ENCODE assay signal across 8 cellular contexts in genomic region chr16:80540516-80541305, GRCh38. TPM values are rescaled to one million over a fixed set of nuclear protein-coding genes. Genes with fewer than 3 reads are reported as not detected.
DNase-seq lines count a peak whose midpoint lies in the region; ATAC-seq and TF ChIP-seq lines count a peak whose summit lies in the region.

DYNLRB2 (plus strand) TSS chr16:80540993; CDS start chr16:80541077, 84 bp downstream.

- H3K4me3 ChIP-seq in NT2/D1 (ENCODE audit: insufficient read length, low read depth) (peak within 1 kb of the TSS; percentile 72), esophagus muscularis mucosa (peak within 1 kb of the TSS; percentile 58 to 74 (median 66)), mucosa of stomach (ENCODE audit: low read length) (peak within 1 kb of the TSS; percentile 79)

- peak; percentile 92 for DNase-seq in CD14-positive monocyte (ENCODE audit: low spot score)
- DNase-seq in NT2/D1 (ENCODE audit: low read depth, low spot score) = peak; percentile 91
- peak; percentile 92 to 93 for DNase-seq in activated T-cell treated with anti-CD3 and anti-CD28 coated beads, Interleukin-2, amount 50 U/mL, for 72 hours
- DNase-seq in esophagus muscularis mucosa (ENCODE audit: extremely low spot score) = peak; percentile 94
- peak; percentile 69 to 81 for DNase-seq in stimulated activated CD8-positive, alpha-beta memory T cell treated with anti-CD3 and anti-CD28 coated beads, Interleukin-4, amount 100 ng/mL, for 4 hours (ENCODE audit: low read depth in 2 of 2, low spot score in 1 of 2)

- ATAC-seq in GM19395 (IDR thresholded peaks at IDR 0.05; ENCODE audit: unreplicated experiment) (peak; percentile 98), HG03571 (IDR thresholded peaks at IDR 0.05; ENCODE audit: unreplicated experiment) (peak; percentile 96)
- peak; percentile 88 to 91 for ATAC-seq in activated T-cell treated with anti-CD3 and anti-CD28 coated beads, Interleukin-2, amount 50 U/mL, for 72 hours (replicated peaks in 1 of 2)

- peak within 1 kb of the TSS; percentile 86 to 93 for H3K4me3 Mint-ChIP-seq in CD14-positive monocyte
- H3K4me3 Mint-ChIP-seq in activated T-cell treated with anti-CD3 and anti-CD28 coated beads, Interleukin-2, amount 50 U/mL, for 72 hours = peak within 1 kb of the TSS; percentile 93 to 99

- H3K9ac ChIP-seq in NT2/D1 (ENCODE audit: insufficient read length, low read depth) = peak within 1 kb of the TSS; percentile 85
- peak within 1 kb of the TSS; percentile 64 for H3K9ac ChIP-seq in mucosa of stomach (ENCODE audit: low read length)

- H3K27ac ChIP-seq in esophagus muscularis mucosa (replicated peaks in 1 of 4) = peak within 1 kb of the TSS; percentile 49 to 66 (median 57)

- 5% methylated on average over 29 of the region's 55 CpGs for WGBS in esophagus muscularis mucosa

- H3K27me3 Mint-ChIP-seq in CD14-positive monocyte (ENCODE audit: low read depth in 3 of 3) = peaks cover 4 to 11% (median 10%) of the 10 kb centered on the region in 3 donors
- peaks cover 8% of the 10 kb centered on the region for H3K27me3 Mint-ChIP-seq in activated T-cell treated with anti-CD3 and anti-CD28 coated beads, Interleukin-2, amount 50 U/mL, for 72 hours (ENCODE audit: low read depth)

- H3K4me1 ChIP-seq in NT2/D1 (ENCODE audit: insufficient read depth, insufficient read length) (no peaks in the 10 kb centered on the region), esophagus muscularis mucosa (peaks cover 8 to 15% (median 10%) of the 10 kb centered on the region in 4 donors), mucosa of stomach (ENCODE audit: control insufficient read depth, insufficient read depth, low read length) (peaks cover 9% of the 10 kb centered on the region)

- no peaks in the 10 kb centered on the region for H3K36me3 Mint-ChIP-seq in CD14-positive monocyte
- H3K36me3 Mint-ChIP-seq in activated T-cell treated with anti-CD3 and anti-CD28 coated beads, Interleukin-2, amount 50 U/mL, for 72 hours (ENCODE audit: insufficient read depth in 2 of 2) = peaks cover 3% of the 10 kb centered on the region in 2 donors

- H3K9me3 Mint-ChIP-seq in CD14-positive monocyte = peaks cover 0 to 4% (median 0%) of the 10 kb centered on the region in 7 donors
- H3K9me3 Mint-ChIP-seq in activated T-cell treated with anti-CD3 and anti-CD28 coated beads, Interleukin-2, amount 50 U/mL, for 72 hours = peaks cover 2 to 3% of the 10 kb centered on the region in 2 donors

- H3K9me3 ChIP-seq in NT2/D1 (ENCODE audit: insufficient read depth, low read length) (no peaks in the 10 kb centered on the region), esophagus muscularis mucosa (no peaks in the 10 kb centered on the region), mucosa of stomach (ENCODE audit: control insufficient read depth, low read length) (no peaks in the 10 kb centered on the region)

- no peak for TF ChIP-seq POLR2A in esophagus muscularis mucosa (IDR thresholded peaks at IDR 0.05; ENCODE audit: low read depth)

- H3K36me3 ChIP-seq in NT2/D1 (ENCODE audit: insufficient read depth, insufficient read length, low read length) (no peaks in the 10 kb centered on the region), esophagus muscularis mucosa (no peaks in the 10 kb centered on the region), mucosa of stomach (ENCODE audit: control insufficient read depth, insufficient read depth, low read length) (no peaks in the 10 kb centered on the region)

- H3K27me3 ChIP-seq in NT2/D1 (ENCODE audit: insufficient read depth, insufficient read length) (peaks cover 23% of the 10 kb centered on the region), esophagus muscularis mucosa (peaks cover 0 to 16% (median 3%) of the 10 kb centered on the region in 4 donors), mucosa of stomach (ENCODE audit: control insufficient read depth, insufficient read depth, low read length) (no peaks in the 10 kb centered on the region)

- TF ChIP-seq CTCF in CD14-positive monocyte (IDR thresholded peaks at IDR 0.05) = no peak
- TF ChIP-seq CTCF in esophagus muscularis mucosa (IDR thresholded peaks at IDR 0.05) = no peak

- intact Hi-C loops in CD14-positive monocyte (cut with micrococcal nuclease) (loop anchor here in 1 of 2 donors (2.0 to 10.0 kb wide), 3 partner anchors 134 to 464 kb away; partner anchors contain the start of genes CENPN and CMC2), esophagus muscularis mucosa (cut with DNase I) (no loop called here)

- TF ChIP-seq EP300 in esophagus muscularis mucosa (IDR thresholded peaks at IDR 0.05) = no peak

- peaks cover 15% of the 10 kb centered on the region for H3K4me1 Mint-ChIP-seq in CD14-positive monocyte
- peaks cover 34% of the 10 kb centered on the region for H3K4me1 Mint-ChIP-seq in activated T-cell treated with anti-CD3 and anti-CD28 coated beads, Interleukin-2, amount 50 U/mL, for 72 hours (ENCODE audit: low read depth)

- peak within 1 kb of the TSS; percentile 90 to 97 (median 92) for H3K27ac Mint-ChIP-seq in CD14-positive monocyte
- peak within 1 kb of the TSS; percentile 99 for H3K27ac Mint-ChIP-seq in activated T-cell treated with anti-CD3 and anti-CD28 coated beads, Interleukin-2, amount 50 U/mL, for 72 hours

RNA-seq across cellular contexts. Expression of gene DYNLRB2, which starts in this region (rescaled TPM):
- not detected for polyA plus RNA-seq in CD14-positive monocyte
- 1 to 10 TPM in 1 of 2 donors, not detected in 1; 1.5 TPM for total RNA-seq in activated T-cell treated with anti-CD3 and anti-CD28 coated beads, Interleukin-2, amount 50 U/mL, for 72 hours
- total RNA-seq in esophagus muscularis mucosa = not detected

Comparison
In these comparisons a context has a peak if more than half of its experiments do, and no peak if none do; other contexts are left out.
1. Peak in every context shown above with its lines: DNase-seq, ATAC-seq, H3K4me3 ChIP-seq and H3K27ac ChIP-seq.
2. Peak in DNase-seq in CD14-positive monocyte; RNA of the gene not detected or under 1 TPM.
3. Peak in DNase-seq, H3K4me3 ChIP-seq and H3K27ac ChIP-seq in esophagus muscularis mucosa; RNA of the gene not detected or under 1 TPM.